In genomic region chr5:3107118-3107517, GRCh38 we compare ENCODE assay signal across 21 cellular contexts.
DNase-seq lines count a peak whose midpoint lies in the region; ATAC-seq, FAIRE-seq and TF ChIP-seq lines count a peak whose summit lies in the region.
"Had no signal": no experiment of that assay in that cellular context is flagged by ENCODE, and none has a peak within 500 bp of the region (broad histone marks: within the 10 kb centered on the region; RNA-seq: fewer than 3 reads in every experiment).

No MANE protein-coding gene starts in this region.

- POLR2A ChIA-PET in H1 (lab: Charles Lee; ENCODE audit: partially characterized antibody), result interaction anchor here (1.3 kb wide), 1 partner anchor 15 kb away, joined by 7 read pairs; no protein-coding TSS in a partner anchor

- TF ChIP-seq CTCF in cardiac muscle cell (IDR thresholded peaks at IDR 0.05; ENCODE audit: low read depth, low read length) (no peak), H1 (IDR thresholded peaks at IDR 0.05; ENCODE audit: control extremely low read depth in 1 of 3, insufficient read depth in 1 of 3, low read depth in 1 of 3, low read length in 3 of 3) (no peak), nephron progenitor cell (IDR thresholded peaks at IDR 0.05) (no peak), testis (IDR thresholded peaks at IDR 0.05) (no peak), gastroesophageal sphincter (IDR thresholded peaks at IDR 0.05) (no peak)

- H3K36me3 Mint-ChIP-seq in nephron progenitor cell (ENCODE audit: low read depth), result no peaks in the 10 kb centered on the region

- no peak overlapping the region for H3K23ac ChIP-seq in H1 (ENCODE audit: insufficient read length)

- H3K36me3 ChIP-seq in cardiac muscle cell, result no peaks in the 10 kb centered on the region
- 0 out of 8 replicates have a peak, but pooled peaks cover 0 to 2% (median 0%) of the 10 kb centered on the region in 4 experiments for H3K36me3 ChIP-seq in H1 (ENCODE audit: control insufficient read depth in 2 of 4, insufficient read depth in 4 of 4, low read length in 3 of 4)
- no peaks in the 10 kb centered on the region for H3K36me3 ChIP-seq in testis (ENCODE audit: low read depth, missing control alignments)
- no peaks in the 10 kb centered on the region for H3K36me3 ChIP-seq in gastroesophageal sphincter

- H3K4me1 Mint-ChIP-seq in nephron progenitor cell, result peaks cover 88% of the 10 kb centered on the region
- H3K4me1 Mint-ChIP-seq: B cell had no signal

- CTCF ChIA-PET in H1 (lab: Charles Lee; ENCODE audit: partially characterized antibody), result interaction anchor here (0.7 kb wide), 1 partner anchor 9 kb away, joined by 4 read pairs; no protein-coding TSS in a partner anchor

- intact Hi-C loops in left cardiac atrium (cut with DNase I), result no loop called here
- intact Hi-C loops in testis (cut with DNase I; ENCODE audit: low total_unique reads), result no loop called here

- H3K23me2 ChIP-seq in H1 (ENCODE audit: low read depth, low read length), result no peaks in the 10 kb centered on the region

- H3K27ac ChIP-seq in cardiac muscle cell, result peak overlapping the region; percentile 68
- 0 out of 2 replicates have a peak overlapping the region, but pooled peaks have one; percentile 54 for H3K27ac ChIP-seq in H1 (ENCODE audit: low read depth, low read length)
- H3K27ac ChIP-seq in testis, result no peak overlapping the region
- no peak overlapping the region for H3K27ac ChIP-seq in gastroesophageal sphincter
- H3K27ac ChIP-seq: KMS-11 had no signal

- H3K56ac ChIP-seq in H1 (replicated peaks; ENCODE audit: insufficient read length, low read depth, low read length), result no peak overlapping the region

- H2BK12ac ChIP-seq in H1 (ENCODE audit: low read depth, low read length), result peak overlapping the region; percentile 41; the same call in 1 of the 2 replicates

- TF ChIP-seq POLR2A in H1 (IDR thresholded peaks at IDR 0.05; ENCODE audit: control extremely low read depth in 1 of 2, low read depth in 2 of 2, low read length in 2 of 2), result no peak
- TF ChIP-seq POLR2A in testis (IDR thresholded peaks at IDR 0.05), result no peak
- TF ChIP-seq POLR2A in gastroesophageal sphincter (IDR thresholded peaks at IDR 0.05), result no peak

- no peak for FAIRE-seq in H1 (lab: Jason Lieb, UNC)
- FAIRE-seq: GM12891, GM19239, RCC 7860 had no signal

- 0 out of 2 replicates have a peak overlapping the region, but pooled peaks have one; percentile 74 for H2BK15ac ChIP-seq in H1 (ENCODE audit: low read length)

- no peaks in the 10 kb centered on the region for H3K9me3 ChIP-seq in cardiac muscle cell (ENCODE audit: low read depth)
- H3K9me3 ChIP-seq in H1 (ENCODE audit: insufficient read depth in 2 of 2, low read depth in 1 of 2, low read length in 1 of 2), result no peaks in the 10 kb centered on the region
- no peaks in the 10 kb centered on the region for H3K9me3 ChIP-seq in testis
- H3K9me3 ChIP-seq in gastroesophageal sphincter, result no peaks in the 10 kb centered on the region
- H3K9me3 ChIP-seq: Caco-2 had no signal

- H3K79me1 ChIP-seq in H1 (ENCODE audit: low read depth, low read length), result no peaks in the 10 kb centered on the region

- H2AK5ac ChIP-seq in H1 (ENCODE audit: low read depth, low read length), result peak overlapping the region; percentile 32

- H3K4me3 ChIP-seq in cardiac muscle cell, result no peak overlapping the region
- no peak overlapping the region for H3K4me3 ChIP-seq in H1 (ENCODE audit: extremely low read depth in 1 of 4, insufficient read depth in 2 of 4, low read depth in 3 of 4, low read length in 4 of 4)
- H3K4me3 ChIP-seq in testis, result no peak overlapping the region
- no peak overlapping the region for H3K4me3 ChIP-seq in gastroesophageal sphincter

- peak overlapping the region; percentile 23 to 26 for H3K4me2 ChIP-seq in H1 (ENCODE audit: insufficient read depth in 1 of 2, low read depth in 2 of 2, low read length in 2 of 2)
- H3K4me2 ChIP-seq: KMS-11 had no signal

- H3K18ac ChIP-seq in H1 (ENCODE audit: extremely low read depth, low read length), result peak overlapping the region; percentile 15

- H3K4ac ChIP-seq in H1 (replicated peaks; ENCODE audit: insufficient read length, low read depth, low read length), result peak overlapping the region; percentile 88

- 25% methylated on average over 12 of the region's 12 CpGs; no CpG with 5 or more reads in 1 of the 2 experiments for WGBS in H1 (ENCODE audit: extremely low coverage in 1 of 2, insufficient coverage in 1 of 2, insufficient read length in 1 of 2, insufficient replicate concordance in 2 of 2, low coverage in 1 of 2, low lambda C conversion rate in 2 of 2, missing lambda C conversion rate in 1 of 2), 2 experiments
- whole genome bisulfite sequencing in testis, 2 donors, result 42 to 45% methylated on average over 12 of the region's 12 CpGs
- WGBS in gastroesophageal sphincter (ENCODE audit: low coverage in 1 of 2), 2 donors, result 13 to 53% methylated on average over 3 to 4 of the region's 12 CpGs

- ATAC-seq in left cardiac atrium (no peak), gastroesophageal sphincter (no peak)
- ATAC-seq: Right ventricle myocardium inferior had no signal

- H3K27ac Mint-ChIP-seq in nephron progenitor cell, result peak overlapping the region; percentile 72
- H3K27ac Mint-ChIP-seq: B cell; CD4-positive, alpha-beta T cell had no signal

- peak overlapping the region; percentile 91 for H2BK120ac ChIP-seq in H1 (replicated peaks; ENCODE audit: low read depth, low read length)

- peak overlapping the region; percentile 41; the same call in 1 of the 2 replicates for H2BK5ac ChIP-seq in H1 (ENCODE audit: low read depth, low read length)

- no peak overlapping the region for H2AFZ ChIP-seq in H1 (ENCODE audit: low read length)

- H4K8ac ChIP-seq in H1 (ENCODE audit: extremely low read depth, insufficient read depth, low read length), result no peak overlapping the region

- no peaks in the 10 kb centered on the region for H3K9me3 Mint-ChIP-seq in nephron progenitor cell

- TF ChIP-seq EP300 in H1 (IDR thresholded peaks at IDR 0.05; ENCODE audit: borderline replicate concordance in 1 of 2, low read depth in 2 of 2, low read length in 2 of 2) (no peak), gastroesophageal sphincter (IDR thresholded peaks at IDR 0.05) (no peak)

- peaks cover 26% of the 10 kb centered on the region for H3K27me3 Mint-ChIP-seq in nephron progenitor cell (ENCODE audit: low read depth, poor library complexity)

- no peak for TF ChIP-seq RAD21 in H1 (IDR thresholded peaks at IDR 0.05 in 1 of 2, conservative IDR thresholded peaks at IDR 0.05 in 1 of 2; ENCODE audit: low read depth in 2 of 2, low read length in 2 of 2)

- peak overlapping the region; percentile 77 for H4K5ac ChIP-seq in H1 (ENCODE audit: insufficient read length, low read depth, low read length)

- peak overlapping the region; percentile 24 for H3K4me3 Mint-ChIP-seq in nephron progenitor cell
- H3K4me3 Mint-ChIP-seq: B cell; CD4-positive, alpha-beta T cell had no signal

- H4K91ac ChIP-seq in H1 (replicated peaks; ENCODE audit: insufficient read length, low read length), result peak overlapping the region; percentile 76

- H3K4me1 ChIP-seq in cardiac muscle cell (ENCODE audit: low read depth) (peaks cover 53% of the 10 kb centered on the region), H1 (replicated peaks in 1 of 4; ENCODE audit: control insufficient read depth in 3 of 4, insufficient read depth in 4 of 4, low read length in 3 of 4) (peaks cover 23 to 52% (median 37%) of the 10 kb centered on the region in 4 experiments), testis (no peaks in the 10 kb centered on the region), gastroesophageal sphincter (no peaks in the 10 kb centered on the region)
- H3K4me1 ChIP-seq: Caco-2 had no signal

- DNase-seq in cardiac muscle cell (ENCODE audit: low read depth in 1 of 2, low spot score in 1 of 2), result peak in 1 of 2 donors; percentile 57
- no peak for DNase-seq in left cardiac atrium
- no peak for DNase-seq in H1 (ENCODE audit: low read depth in 1 of 2, low spot score in 2 of 2)
- peak; percentile 21 for DNase-seq in nephron progenitor cell
- no peak for DNase-seq in testis
- DNase-seq in NCI-H226, result no peak
- no peak for DNase-seq in NOMO-1 treated with DMSO at 0.1 percent for 48 hours (lab: John Stamatoyannopoulos, UW; ENCODE audit: unreplicated experiment)
- DNase-seq: 8988T; Caco-2; CD4-positive, alpha-beta T cell; DMS153; GOT3; MV-4-11; NCI-H1694 treated with DMSO at 0.1 percent for 48 hours had no signal

- H3K14ac ChIP-seq in H1 (ENCODE audit: insufficient read length), result no peak overlapping the region

- H3K27me3 ChIP-seq in cardiac muscle cell (no peaks in the 10 kb centered on the region), H1 (replicated peaks in 1 of 4; ENCODE audit: control insufficient read depth in 3 of 4, extremely low read depth in 1 of 4, insufficient read depth in 3 of 4, low read length in 3 of 4) (peaks cover 0 to 7% (median under 1%) of the 10 kb centered on the region in 4 experiments; a peak in 6 of 7 replicates), testis (no peaks in the 10 kb centered on the region), gastroesophageal sphincter (peaks cover 74% of the 10 kb centered on the region)

- H3K9ac ChIP-seq in H1 (replicated peaks in 1 of 4; ENCODE audit: extremely low read depth in 1 of 4, low read depth in 3 of 4, low read length in 3 of 4), result no peak overlapping the region
- H3K9ac ChIP-seq: KMS-11 had no signal

- peak overlapping the region; percentile 74 for H2BK20ac ChIP-seq in H1 (ENCODE audit: low read length)

- H4K20me1 ChIP-seq in H1 (replicated peaks in 1 of 2; ENCODE audit: control insufficient read depth in 1 of 2, insufficient read depth in 2 of 2, low read length in 2 of 2), result no peaks in the 10 kb centered on the region

- H3K79me2 ChIP-seq in H1 (ENCODE audit: control insufficient read depth in 1 of 2, insufficient read depth in 2 of 2, low read length in 2 of 2), result no peaks in the 10 kb centered on the region

TF ChIP-seq in H1, 55 proteins besides CTCF, POLR2A, EP300 and RAD21 (continues in another document):
- TF ChIP-seq RNF2 (IDR thresholded peaks at IDR 0.05; ENCODE audit: borderline replicate concordance, low read depth, low read length, missing control alignments, poor library complexity, severe bottlenecking), result no peak
- no peak for TF ChIP-seq SP4 (IDR thresholded peaks at IDR 0.05; ENCODE audit: low read length)
- 0 out of 2 replicates have a peak, but pooled peaks have one; percentile 41 for TF ChIP-seq TEAD4 (IDR thresholded peaks at IDR 0.05; ENCODE audit: low read depth, low read length)
- TF ChIP-seq ZNF274 (IDR thresholded peaks at IDR 0.05; ENCODE audit: borderline replicate concordance, extremely low read depth, low read length), result no peak
- TF ChIP-seq RBBP5 (IDR thresholded peaks at IDR 0.05; ENCODE audit: borderline replicate concordance, low read depth, low read length), result 0 out of 2 replicates have a peak, but pooled peaks have one; percentile 35
- TF ChIP-seq GABPA (IDR thresholded peaks at IDR 0.05; ENCODE audit: borderline replicate concordance, insufficient read depth, low read length), result no peak

Comparison
In these comparisons a context has a peak if more than half of its experiments do, and no peak if none do; other contexts are left out.
1. H3K27ac ChIP-seq: peak in cardiac muscle cell (single experiment) and H1 (single experiment); none in testis (0 of 2) and gastroesophageal sphincter (0 of 4).